In genomic region chr12:55548756-55549155, GRCh38 we compare ENCODE assay signal across 26 cellular contexts. TPM values are rescaled to one million over a fixed set of nuclear protein-coding genes. Genes with fewer than 3 reads are reported as not detected.
"Had no signal": no experiment of that assay in that cellular context is flagged by ENCODE, and none has a peak within 500 bp of the region (broad histone marks: within the 10 kb centered on the region; RNA-seq: fewer than 3 reads in every experiment).

No MANE protein-coding gene starts in this region.

- H3K4me1 Mint-ChIP-seq: activated naive CD8-positive, alpha-beta T cell treated with anti-CD3 and anti-CD28 coated beads, Interleukin-2, amount 10 ng/mL, durations not matched to agents 7 days and 5 days; activated T-helper 17 cell treated with anti-CD3 and anti-CD28 coated beads, Interleukin-2, amount 50 U/mL, for 72 hours; T-cell had no signal

- H3K36me3 ChIP-seq: adrenal gland had no signal

- H3K9me3 ChIP-seq: adrenal gland had no signal

- H3K4me3 ChIP-seq: adrenal gland, K562 had no signal

- H3K4me3 Mint-ChIP-seq: activated CD4-positive, alpha-beta memory T cell treated with anti-CD3 and anti-CD28 coated beads, Interleukin-2, amount 10 ng/mL, durations not matched to agents 7 days and 5 days; activated naive CD8-positive, alpha-beta T cell treated with anti-CD3 and anti-CD28 coated beads, Interleukin-2, amount 10 ng/mL, durations not matched to agents 7 days and 5 days; activated T-helper 17 cell treated with anti-CD3 and anti-CD28 coated beads, Interleukin-2, amount 50 U/mL, for 72 hours; T-cell had no signal

- DNase-seq: activated CD4-positive, alpha-beta memory T cell treated with anti-CD3 and anti-CD28 coated beads, Interleukin-2, amount 10 ng/mL, durations not matched to agents 7 days and 5 days; activated CD4-positive, alpha-beta T cell treated with anti-CD3 and anti-CD28 coated beads, Interleukin-2, amount 50 U/mL, for 1 hour; activated CD4-positive, CD25-positive, alpha-beta regulatory T cell; activated naive CD4-positive, alpha-beta T cell treated with anti-CD3 and anti-CD28 coated beads, Interleukin-2, amount 50 U/mL, for 16 hours; activated naive CD8-positive, alpha-beta T cell treated with anti-CD3 and anti-CD28 coated beads, Interleukin-2, amount 10 ng/mL, durations not matched to agents 7 days and 5 days; activated T-cell treated with anti-CD3 and anti-CD28 coated beads for 4 hours; activated T-cell treated with anti-CD3 and anti-CD28 coated beads, Interleukin-2, amount 50 U/mL, for 48 hours; adrenal gland; anterior cingulate cortex; cerebellar nuclear complex; Kasumi-1; NCI-H1048; NCI-H146; NCI-H187 treated with DMSO at 0.1 percent for 48 hours; NCI-H2081 treated with DMSO at 0.1 percent for 48 hours; NCI-H446; NCI-H524; SHP77; T-cell had no signal

- H3K27me3 ChIP-seq: adrenal gland had no signal

- H3K9me3 Mint-ChIP-seq: activated CD4-positive, alpha-beta memory T cell treated with anti-CD3 and anti-CD28 coated beads, Interleukin-2, amount 10 ng/mL, durations not matched to agents 7 days and 5 days; activated naive CD8-positive, alpha-beta T cell treated with anti-CD3 and anti-CD28 coated beads, Interleukin-2, amount 10 ng/mL, durations not matched to agents 7 days and 5 days; activated T-helper 17 cell treated with anti-CD3 and anti-CD28 coated beads, Interleukin-2, amount 50 U/mL, for 72 hours had no signal

- H3K27ac ChIP-seq: adrenal gland, VCaP had no signal

- ATAC-seq: activated T-helper 17 cell treated with anti-CD3 and anti-CD28 coated beads, Interleukin-2, amount 50 U/mL, for 72 hours; K562; T-cell had no signal

- H3K36me3 Mint-ChIP-seq: activated naive CD8-positive, alpha-beta T cell treated with anti-CD3 and anti-CD28 coated beads, Interleukin-2, amount 10 ng/mL, durations not matched to agents 7 days and 5 days; T-cell had no signal

- H3K27ac Mint-ChIP-seq: activated CD4-positive, alpha-beta memory T cell treated with anti-CD3 and anti-CD28 coated beads, Interleukin-2, amount 10 ng/mL, durations not matched to agents 7 days and 5 days; activated naive CD8-positive, alpha-beta T cell treated with anti-CD3 and anti-CD28 coated beads, Interleukin-2, amount 10 ng/mL, durations not matched to agents 7 days and 5 days; activated T-helper 17 cell treated with anti-CD3 and anti-CD28 coated beads, Interleukin-2, amount 50 U/mL, for 72 hours; T-cell had no signal

- H3K4me1 ChIP-seq: adrenal gland had no signal

RNA-seq across cellular contexts. Expression of gene OR6C4, which starts 0.6 kb away (rescaled TPM):
- total RNA-seq: activated CD4-positive, alpha-beta memory T cell treated with anti-CD3 and anti-CD28 coated beads, Interleukin-2, amount 10 ng/mL, durations not matched to agents 7 days and 5 days; activated CD8-positive, alpha-beta memory T cell treated with anti-CD3 and anti-CD28 coated beads for 36 hours; activated naive CD8-positive, alpha-beta T cell treated with anti-CD3 and anti-CD28 coated beads, Interleukin-2, amount 10 ng/mL, durations not matched to agents 7 days and 5 days; activated T-helper 17 cell treated with anti-CD3 and anti-CD28 coated beads, Interleukin-2, amount 50 U/mL, for 72 hours; adrenal gland; cardiac septum; K562; M059J; SK-MEL-5; T-cell had no signal

RNA-seq across cellular contexts. Expression of gene OR2AP1, which starts 23.5 kb away (rescaled TPM):
- total RNA-seq: activated CD4-positive, alpha-beta memory T cell treated with anti-CD3 and anti-CD28 coated beads, Interleukin-2, amount 10 ng/mL, durations not matched to agents 7 days and 5 days; activated CD8-positive, alpha-beta memory T cell treated with anti-CD3 and anti-CD28 coated beads for 36 hours; activated naive CD8-positive, alpha-beta T cell treated with anti-CD3 and anti-CD28 coated beads, Interleukin-2, amount 10 ng/mL, durations not matched to agents 7 days and 5 days; adrenal gland; cardiac septum; K562; M059J; SK-MEL-5 had no signal

RNA-seq across cellular contexts. Expression of gene OR6C68, which starts 56.6 kb away (rescaled TPM):
- total RNA-seq: activated CD4-positive, alpha-beta memory T cell treated with anti-CD3 and anti-CD28 coated beads, Interleukin-2, amount 10 ng/mL, durations not matched to agents 7 days and 5 days; activated CD8-positive, alpha-beta memory T cell treated with anti-CD3 and anti-CD28 coated beads for 36 hours; activated naive CD8-positive, alpha-beta T cell treated with anti-CD3 and anti-CD28 coated beads, Interleukin-2, amount 10 ng/mL, durations not matched to agents 7 days and 5 days; activated T-helper 17 cell treated with anti-CD3 and anti-CD28 coated beads, Interleukin-2, amount 50 U/mL, for 72 hours; adrenal gland; cardiac septum; K562; M059J; SK-MEL-5; T-cell had no signal
